In genomic region chr1:241457421-241457820, GRCh38 we compare ENCODE assay signal across 18 cellular contexts.
"Had no signal": no experiment of that assay in that cellular context is flagged by ENCODE, and none has a peak within 500 bp of the region (broad histone marks: within the 10 kb centered on the region; RNA-seq: fewer than 3 reads in every experiment).

No MANE protein-coding gene starts in this region.

- H3K27me3 ChIP-seq: colonic mucosa, hepatocyte, spleen, testis, transverse colon had no signal

- H3K4me3 ChIP-seq: colonic mucosa, hepatocyte, lung, spleen, testis, transverse colon had no signal

- H3K9me3 ChIP-seq: colonic mucosa, spleen, testis, transverse colon had no signal

- DNase-seq: colonic mucosa; dermis blood vessel endothelial cell; erythroblast; foreskin melanocyte; head of caudate nucleus; kidney; left cardiac atrium; left ventricle myocardium superior; mesenchymal stem cell; naive B cell; spleen; stimulated activated CD4-positive, alpha-beta T cell treated with anti-CD3 and anti-CD28 coated beads, Interleukin-15, amount 100 ng/mL, for 24 hours; stimulated activated CD4-positive, alpha-beta T cell treated with anti-CD3 and anti-CD28 coated beads, Interleukin-1b, Interleukin-23, amount 100 ng/mL, for 48 hours; stimulated activated CD4-positive, alpha-beta T cell treated with anti-CD3 and anti-CD28 coated beads, Interleukin-4, amount 100 ng/mL, for 24 hours; testis; transverse colon had no signal

- H3K36me3 ChIP-seq: colonic mucosa, spleen, transverse colon had no signal

- H3K27ac ChIP-seq: colonic mucosa, hepatocyte, spleen, testis, transverse colon had no signal

- H3K4me1 ChIP-seq: colonic mucosa, spleen, testis, transverse colon had no signal
